32 cellular contexts compared by ENCODE assay signal in the genomic region with DNA sequence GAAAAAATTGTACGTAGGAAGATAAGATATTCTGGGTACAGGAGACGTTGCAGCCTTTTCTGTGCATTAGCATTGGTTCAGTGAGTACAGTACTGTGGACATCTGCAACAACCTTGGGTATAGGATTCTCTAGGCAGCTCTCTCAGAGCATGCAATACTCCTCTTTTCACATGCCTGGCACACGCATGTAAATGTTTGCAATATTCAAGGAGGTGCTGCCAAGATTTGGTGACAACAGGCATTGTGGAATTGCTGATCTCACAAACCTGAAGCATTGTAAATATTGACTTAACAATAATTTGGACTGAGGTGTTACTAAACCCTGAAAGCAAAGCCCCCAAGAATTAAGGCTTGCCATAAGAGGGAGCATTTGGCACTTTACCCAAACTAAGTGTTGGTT.
"Had no signal": no experiment of that assay in that cellular context is flagged by ENCODE, and none has a peak within 500 bp of the region (broad histone marks: within the 10 kb centered on the region; RNA-seq: fewer than 3 reads in every experiment).

No MANE protein-coding gene starts in this region.

- FAIRE-seq: astrocyte, TTC549 had no signal

- H3K27me3 ChIP-seq: adrenal gland, body of pancreas, breast epithelium had no signal

- H3K27ac ChIP-seq: adrenal gland, body of pancreas, breast epithelium, SJSA1 had no signal

- DNase-seq: activated CD4-positive, alpha-beta T cell treated with anti-CD3 and anti-CD28 coated beads for 36 hours; activated CD4-positive, alpha-beta T cell treated with anti-CD3 and anti-CD28 coated beads, Interleukin-2, amount 10 ng/mL, durations not matched to agents 7 days and 5 days; activated CD4-positive, alpha-beta T cell treated with anti-CD3 and anti-CD28 coated beads, Interleukin-2, amount 50 U/mL, for 48 hours; activated CD8-positive, alpha-beta T cell treated with anti-CD3 and anti-CD28 coated beads, Interleukin-2, amount 10 ng/mL, durations not matched to agents 7 days and 5 days; activated gamma-delta T cell treated with Interleukin-2 at 50 U/mL for 16 hours; activated naive CD4-positive, alpha-beta T cell treated with anti-CD3 and anti-CD28 coated beads for 36 hours; activated T-cell treated with anti-CD3 and anti-CD28 coated beads, Interleukin-2, amount 50 U/mL, for 24 hours; adrenal gland; body of pancreas; Kasumi-1; KG1; MM.1S; MV-4-11; NCI-H1105; NCI-H1417 treated with DMSO at 0.1 percent for 48 hours; NCI-H1694; NCI-H1930; NCI-H2107; NCI-H2171; NCI-H510A; NCI-H526; NCI-H774; SHP77 treated with DMSO at 0.1 percent for 48 hours; SK-N-SH had no signal

- H3K9me3 ChIP-seq: adrenal gland, body of pancreas, breast epithelium, SJSA1, SK-N-SH had no signal

- H3K36me3 ChIP-seq: adrenal gland, breast epithelium, SJSA1 had no signal

- ATAC-seq: activated CD4-positive, alpha-beta T cell treated with anti-CD3 and anti-CD28 coated beads for 36 hours; activated CD4-positive, CD25-positive, alpha-beta regulatory T cell treated with anti-CD3 and anti-CD28 coated beads, Interleukin-2, amount 50 U/mL, for 24 hours; activated CD8-positive, alpha-beta T cell treated with anti-CD3 and anti-CD28 coated beads, Interleukin-2, amount 10 ng/mL, durations not matched to agents 7 days and 5 days; activated naive CD4-positive, alpha-beta T cell treated with anti-CD3 and anti-CD28 coated beads, Interleukin-2, amount 50 U/mL, for 72 hours; body of pancreas; Panc1; WTC11 had no signal

- H3K4me1 ChIP-seq: adrenal gland, breast epithelium, SJSA1 had no signal

- H3K4me3 ChIP-seq: adrenal gland, body of pancreas, breast epithelium, SJSA1 had no signal
